12 cellular contexts compared by ENCODE assay signal in the genomic region with DNA sequence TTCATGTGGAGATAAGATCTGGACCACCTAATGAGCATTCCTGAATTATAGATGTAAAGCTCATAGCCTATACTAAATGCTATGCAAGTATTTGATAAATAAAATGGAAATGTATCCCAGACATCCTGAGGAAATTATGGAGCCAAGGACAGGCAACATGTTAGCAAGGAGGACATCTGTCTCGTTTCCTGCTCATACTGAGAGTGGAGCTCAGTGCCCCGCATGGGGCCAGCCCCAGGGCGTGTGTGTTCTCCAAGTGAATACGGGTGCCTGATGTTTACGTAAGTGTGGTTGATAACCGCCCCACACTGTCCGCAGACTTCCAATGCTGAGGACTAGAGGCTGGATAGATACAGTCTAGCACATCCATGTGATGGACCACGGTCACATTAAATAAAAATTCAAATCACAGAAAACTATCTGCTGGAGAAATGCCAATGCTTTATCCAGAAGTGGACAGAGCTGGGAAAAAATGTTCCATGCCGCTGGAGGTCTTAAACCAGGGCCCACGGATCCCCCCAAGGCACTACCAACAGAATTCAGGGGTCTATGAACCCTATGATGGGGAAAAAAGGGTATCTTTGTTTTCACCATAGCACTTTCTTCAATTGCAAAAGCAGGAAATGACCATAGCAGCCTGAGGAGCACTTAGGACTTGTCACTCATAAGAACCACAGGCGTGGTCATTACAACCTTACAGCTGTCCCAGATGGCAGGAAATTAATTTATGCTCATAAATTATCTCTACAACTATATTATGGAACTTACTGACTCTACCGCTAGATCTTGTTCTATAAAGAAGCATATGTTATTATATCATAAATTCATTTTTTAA. TPM values are rescaled to one million over a fixed set of nuclear protein-coding genes. Genes with fewer than 3 reads are reported as not detected.
DNase-seq lines count a peak whose midpoint lies in the region; ATAC-seq and TF ChIP-seq lines count a peak whose summit lies in the region.
"Had no signal": no experiment of that assay in that cellular context is flagged by ENCODE, and none has a peak within 500 bp of the region (broad histone marks: within the 10 kb centered on the region; RNA-seq: fewer than 3 reads in every experiment).

No MANE protein-coding gene starts in this region.

- H3K9ac ChIP-seq in mesendoderm (ENCODE audit: low read length) = no peak overlapping the region

- no peak overlapping the region for H2AK5ac ChIP-seq in mesendoderm (ENCODE audit: low read length)

- no peaks in the 10 kb centered on the region for H3K27me3 Mint-ChIP-seq in WTC11 (ENCODE audit: low read depth)
- H3K27me3 Mint-ChIP-seq: IgD-negative memory B cell had no signal

- no peak overlapping the region for H3K18ac ChIP-seq in mesendoderm (ENCODE audit: low read length)

- H3K4me2 ChIP-seq in mesendoderm (ENCODE audit: low read length) = no peak overlapping the region

- H3K36me3 ChIP-seq in mesendoderm (ENCODE audit: control insufficient read depth, insufficient read depth, low read length) = no peaks in the 10 kb centered on the region

- no peak overlapping the region for H2BK120ac ChIP-seq in mesendoderm (ENCODE audit: low read depth, low read length)

- no peak overlapping the region for H3K27ac Mint-ChIP-seq in WTC11
- H3K27ac Mint-ChIP-seq: activated naive CD4-positive, alpha-beta T cell treated with anti-CD3 and anti-CD28 coated beads for 36 hours; CD4-positive, alpha-beta memory T cell had no signal

- CTCF ChIA-PET in WTC11 (lab: Charles Lee) = interaction anchor here (0.6 to 1.9 kb wide), 4 partner anchors 67 to 147 kb away, joined by 3 to 6 read pairs (median 3); no protein-coding TSS in a partner anchor

- H2BK15ac ChIP-seq in mesendoderm (replicated peaks; ENCODE audit: low read depth) = no peak overlapping the region

- no peak overlapping the region for H3K27ac ChIP-seq in mesendoderm (ENCODE audit: low read depth, low read length)

- no CpG with 5 or more reads among the region's 12 CpGs for WGBS in mesendoderm (ENCODE audit: extremely low coverage, insufficient coverage, low lambda C conversion rate)

- H4K8ac ChIP-seq in mesendoderm (ENCODE audit: low read depth, low read length) = no peak overlapping the region

- H3K9me3 Mint-ChIP-seq in WTC11 = no peaks in the 10 kb centered on the region
- H3K9me3 Mint-ChIP-seq: activated naive CD4-positive, alpha-beta T cell treated with anti-CD3 and anti-CD28 coated beads for 36 hours; CD4-positive, alpha-beta memory T cell; IgD-negative memory B cell had no signal

- H3K79me1 ChIP-seq in mesendoderm (ENCODE audit: low read length) = no peaks in the 10 kb centered on the region

- peaks cover 43% of the 10 kb centered on the region for H3K4me1 Mint-ChIP-seq in WTC11
- H3K4me1 Mint-ChIP-seq: CD4-positive, alpha-beta memory T cell; IgD-negative memory B cell had no signal

- POLR2A ChIA-PET in WTC11 (lab: Charles Lee) = no interaction called here

- no peak for TF ChIP-seq CTCF in WTC11 (IDR thresholded peaks at IDR 0.05)

- no peak overlapping the region for H4K5ac ChIP-seq in mesendoderm (ENCODE audit: low read length)

- H3K4me3 Mint-ChIP-seq in WTC11 = no peak overlapping the region
- H3K4me3 Mint-ChIP-seq: activated naive CD4-positive, alpha-beta T cell treated with anti-CD3 and anti-CD28 coated beads for 36 hours; CD4-positive, alpha-beta memory T cell; IgD-negative memory B cell had no signal

- ATAC-seq in WTC11 (peak; percentile 38), HG02840 (IDR thresholded peaks at IDR 0.05; ENCODE audit: low FRiP score, unreplicated experiment) (no peak), HG03108 (IDR thresholded peaks at IDR 0.05; ENCODE audit: unreplicated experiment) (no peak)

- H3K4me1 ChIP-seq in mesendoderm (ENCODE audit: control insufficient read depth, low read depth, low read length) = no peaks in the 10 kb centered on the region

- peak overlapping the region; percentile 5 for H3K56ac ChIP-seq in mesendoderm (ENCODE audit: low read length)

- H3K79me2 ChIP-seq in mesendoderm (ENCODE audit: control insufficient read depth, insufficient read depth, low read length) = no peaks in the 10 kb centered on the region

- DNase-seq in DMS153 (lab: John Stamatoyannopoulos, UW) = peak; percentile 73
- peak; percentile 87 for DNase-seq in NCI-H146 (lab: John Stamatoyannopoulos, UW)
- DNase-seq in WTC11 (ENCODE audit: low spot score) = no peak
- peak; percentile 70 for DNase-seq in mesendoderm
- no peak for DNase-seq in activated CD4-positive, CD25-positive, alpha-beta regulatory T cell (lab: John Stamatoyannopoulos, UW)
- no peak for DNase-seq in NCI-H1092 treated with DMSO at 0.1 percent for 48 hours (lab: John Stamatoyannopoulos, UW)
- DNase-seq: activated naive CD4-positive, alpha-beta T cell treated with anti-CD3 and anti-CD28 coated beads for 36 hours; CD4-positive, alpha-beta memory T cell; stimulated activated CD4-positive, alpha-beta T cell treated with anti-CD3 and anti-CD28 coated beads, Interleukin-4, amount 100 ng/mL, for 24 hours had no signal

- H3K23ac ChIP-seq in mesendoderm (ENCODE audit: low read length) = no peak overlapping the region

- H2BK5ac ChIP-seq in mesendoderm (ENCODE audit: low read length) = no peak overlapping the region

- no peaks in the 10 kb centered on the region for H3K27me3 ChIP-seq in mesendoderm (ENCODE audit: insufficient read depth, low read length, poor library complexity)

- H3K4ac ChIP-seq in mesendoderm (ENCODE audit: low read depth, low read length) = no peak overlapping the region

- H3K4me3 ChIP-seq in mesendoderm (ENCODE audit: low read length) = no peak overlapping the region

- no peaks in the 10 kb centered on the region for H3K36me3 Mint-ChIP-seq in WTC11
- H3K36me3 Mint-ChIP-seq: CD4-positive, alpha-beta memory T cell; IgD-negative memory B cell had no signal

TF ChIP-seq in WTC11, 78 proteins besides CTCF, POLR2A, EP300 and RAD21:
- no peak for TF ChIP-seq CREM (CRISPR knock-in tag; IDR thresholded peaks at IDR 0.05)
- no peak for TF ChIP-seq ZNF232 (CRISPR knock-in tag; IDR thresholded peaks at IDR 0.05)
- no peak for TF ChIP-seq ZNF416 (CRISPR knock-in tag; IDR thresholded peaks at IDR 0.05)
- TF ChIP-seq NFATC4 (CRISPR knock-in tag; IDR thresholded peaks at IDR 0.05) = no peak
- no peak for TF ChIP-seq ZNF317 (CRISPR knock-in tag; IDR thresholded peaks at IDR 0.05; ENCODE audit: borderline replicate concordance, low read depth)
- TF ChIP-seq FOXP1 (CRISPR knock-in tag; IDR thresholded peaks at IDR 0.05; ENCODE audit: borderline replicate concordance) = no peak
- no peak for TF ChIP-seq IRF2 (CRISPR knock-in tag; IDR thresholded peaks at IDR 0.05; ENCODE audit: borderline replicate concordance, low read depth)
- no peak for TF ChIP-seq SOX15 (CRISPR knock-in tag; IDR thresholded peaks at IDR 0.05)

RNA-seq across cellular contexts. Expression of gene TGM2, which starts 24.9 kb away (rescaled TPM):
- 1.5 to 2.1 TPM (median 1.8 TPM) in 3 replicates for total RNA-seq in WTC11 (2021)
- 0.56 TPM for polyA plus RNA-seq in mesendoderm (2013, experiment 1 of 2)
- polyA plus RNA-seq in mesendoderm (2013, experiment 2 of 2) = 0.56 TPM
- total RNA-seq: activated naive CD4-positive, alpha-beta T cell treated with anti-CD3 and anti-CD28 coated beads for 36 hours had no signal

Comparison
In these comparisons a context has a peak if more than half of its experiments do, and no peak if none do; other contexts are left out.
1. DNase-seq: peak in DMS153 (single experiment), NCI-H146 (single experiment) and mesendoderm (single experiment); none in WTC11 (single experiment), activated CD4-positive, CD25-positive, alpha-beta regulatory T cell (0 of 4) and NCI-H1092 treated with DMSO at 0.1 percent for 48 hours (single experiment).